ENCODE assay signal across 14 cellular contexts in genomic region chr14:44291516-44291915, GRCh38.
DNase-seq lines count a peak whose midpoint lies in the region; ATAC-seq and TF ChIP-seq lines count a peak whose summit lies in the region.
"Had no signal": no experiment of that assay in that cellular context is flagged by ENCODE, and none has a peak within 500 bp of the region (broad histone marks: within the 10 kb centered on the region; RNA-seq: fewer than 3 reads in every experiment).

No MANE protein-coding gene starts in this region.

- no peaks in the 10 kb centered on the region for H3K9me3 ChIP-seq in psoas muscle
- H3K9me3 ChIP-seq: BLaER1, Caco-2 had no signal

- H3K27ac ChIP-seq in psoas muscle = no peak overlapping the region
- H3K27ac ChIP-seq: A549, BLaER1 had no signal

- H3K4me3 ChIP-seq in psoas muscle = no peak overlapping the region
- H3K4me3 ChIP-seq: A549, BLaER1 had no signal

- H3K9me3 Mint-ChIP-seq in glutamatergic neuron (ENCODE audit: unreplicated experiment) = no peaks in the 10 kb centered on the region

- TF ChIP-seq CTCF in glutamatergic neuron (IDR thresholded peaks at IDR 0.05; ENCODE audit: partially characterized antibody, unreplicated experiment) (no peak), psoas muscle (IDR thresholded peaks at IDR 0.05) (no peak)

- H3K27ac Mint-ChIP-seq in glutamatergic neuron (ENCODE audit: unreplicated experiment) = peak overlapping the region; percentile 14
- H3K27ac Mint-ChIP-seq: CD8-positive, alpha-beta memory T cell had no signal

- no peak for ATAC-seq in psoas muscle
- ATAC-seq: A549, HCT116, HepG2 had no signal

- no peak overlapping the region for H3K4me3 Mint-ChIP-seq in glutamatergic neuron (ENCODE audit: unreplicated experiment)
- H3K4me3 Mint-ChIP-seq: CD8-positive, alpha-beta memory T cell had no signal

- H3K27me3 Mint-ChIP-seq in glutamatergic neuron (ENCODE audit: unreplicated experiment) = no peaks in the 10 kb centered on the region
- H3K27me3 Mint-ChIP-seq: CD8-positive, alpha-beta memory T cell had no signal

- peaks cover 10% of the 10 kb centered on the region for H3K4me1 Mint-ChIP-seq in glutamatergic neuron (ENCODE audit: low read depth, unreplicated experiment)
- H3K4me1 Mint-ChIP-seq: CD8-positive, alpha-beta memory T cell had no signal

- DNase-seq in Ammon's horn (ENCODE audit: low spot score) (peak; percentile 14), Daoy (ENCODE audit: low read depth) (peak; percentile 4), glutamatergic neuron (no peak), superior temporal gyrus (ENCODE audit: extremely low spot score) (peak; percentile 48), psoas muscle (no peak), NCI-H510A treated with DMSO at 0.1 percent for 48 hours (lab: John Stamatoyannopoulos, UW) (no peak)
- DNase-seq: Caco-2; CD8-positive, alpha-beta memory T cell; DND-41; GF-D8 had no signal

- no peaks in the 10 kb centered on the region for H3K4me1 ChIP-seq in psoas muscle
- H3K4me1 ChIP-seq: A549, BLaER1, Caco-2 had no signal

- H3K36me3 ChIP-seq in psoas muscle (ENCODE audit: insufficient read depth in 1 of 2, low read depth in 1 of 2) = no peaks in the 10 kb centered on the region
- H3K36me3 ChIP-seq: BLaER1 had no signal

- 70 to 77% (median 70%) methylated on average over 8 of the region's 8 CpGs for WGBS in psoas muscle, 3 donors

- H3K27me3 ChIP-seq in psoas muscle (ENCODE audit: insufficient read depth in 3 of 3, low read length in 2 of 3) = no peaks in the 10 kb centered on the region
- H3K27me3 ChIP-seq: BLaER1 had no signal

- intact Hi-C loops in psoas muscle (cut with DNase I) = no loop called here

- H3K36me3 Mint-ChIP-seq in glutamatergic neuron (ENCODE audit: unreplicated experiment) = no peaks in the 10 kb centered on the region
- H3K36me3 Mint-ChIP-seq: CD8-positive, alpha-beta memory T cell had no signal

Comparison
In these comparisons a context has a peak if more than half of its experiments do, and no peak if none do; other contexts are left out.
1. DNase-seq: peak in Ammon's horn (single experiment), Daoy (single experiment) and superior temporal gyrus (single experiment); none in glutamatergic neuron (single experiment), psoas muscle (0 of 2) and NCI-H510A treated with DMSO at 0.1 percent for 48 hours (single experiment).